In the genomic region with DNA sequence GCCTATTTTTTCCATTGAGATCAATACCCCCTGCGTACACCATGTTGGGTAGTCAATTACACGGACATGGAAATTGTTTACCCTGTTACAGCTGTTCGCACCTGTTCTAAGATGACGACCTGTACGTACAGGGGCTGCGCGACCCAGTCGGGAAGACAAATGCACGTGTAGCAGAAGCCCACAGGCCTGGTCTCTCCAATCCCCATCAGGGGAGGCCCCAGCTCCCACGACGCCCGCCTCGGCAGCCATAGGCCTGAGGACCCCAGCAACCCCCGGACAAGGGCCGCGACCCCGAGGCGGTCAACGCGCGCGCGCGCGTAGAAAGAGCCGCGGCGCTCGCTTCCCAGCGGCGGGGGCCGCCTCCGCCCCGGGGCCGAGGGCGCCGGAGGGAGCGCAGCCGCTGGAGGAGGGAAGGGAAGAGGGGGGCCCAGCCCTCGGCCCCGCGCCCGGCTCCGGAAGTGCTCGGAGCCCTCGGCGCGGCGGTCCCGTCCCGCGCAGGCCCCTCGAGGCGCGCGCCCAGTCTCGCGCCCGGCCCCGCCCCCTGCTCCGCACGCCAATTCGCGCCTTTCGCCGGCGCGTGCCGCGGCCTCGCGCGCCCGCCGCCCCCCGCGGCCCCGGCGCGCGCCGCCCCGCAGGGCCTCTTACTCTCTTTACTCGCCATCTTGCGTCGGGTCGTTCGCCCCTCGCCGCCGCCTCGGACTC, we compare ENCODE assay signal across 8 cellular contexts. TPM values are rescaled to one million over a fixed set of nuclear protein-coding genes. Genes with fewer than 3 reads are reported as not detected.
DNase-seq lines count a peak whose midpoint lies in the region; ATAC-seq and TF ChIP-seq lines count a peak whose summit lies in the region.

No MANE protein-coding gene starts in this region.

- WGBS in lung, 2 donors, result 1 to 7% methylated on average over 19 to 92 of the region's 92 CpGs

- H3K9me3 ChIP-seq in HAP-1, result no peaks in the 10 kb centered on the region
- H3K9me3 ChIP-seq in MM.1S (replicated peaks; ENCODE audit: insufficient read depth, low read length), result no peaks in the 10 kb centered on the region
- H3K9me3 ChIP-seq in lung (ENCODE audit: control insufficient read depth in 2 of 2, insufficient read depth in 1 of 2, low read length in 1 of 2), result no peaks in the 10 kb centered on the region

- peaks cover 43% of the 10 kb centered on the region for H3K4me1 Mint-ChIP-seq in stimulated activated naive CD8-positive, alpha-beta T cell treated with anti-CD3 and anti-CD28 coated beads, Interleukin-15, Interleukin-2, amounts not matched to agents 100 ng/mL and 50 ng/mL, for 24 hours (ENCODE audit: low read depth)

- no peaks in the 10 kb centered on the region for H3K9me2 ChIP-seq in MM.1S (replicated peaks; ENCODE audit: insufficient read depth, low read length)

- H3K9ac ChIP-seq in MM.1S (ENCODE audit: low read length), result peak overlapping the region; percentile 96

- peaks cover 17% of the 10 kb centered on the region for H4K20me1 ChIP-seq in MM.1S (ENCODE audit: insufficient read depth, low read length)

- DNase-seq in GM13977 (ENCODE audit: low spot score), result peak; percentile 65
- DNase-seq in HAP-1 (ENCODE audit: low spot score in 2 of 2), result peak; percentile 25 to 73
- DNase-seq in MM.1S, result peak; percentile 54
- peak; percentile 46 for DNase-seq in dermis blood vessel endothelial cell
- no peak for DNase-seq in lung (ENCODE audit: low spot score)
- DNase-seq in occipital lobe (lab: John Stamatoyannopoulos, UW), result no peak

- H3K36me3 ChIP-seq in HAP-1 (replicated peaks), result peaks cover 24% of the 10 kb centered on the region
- H3K36me3 ChIP-seq in MM.1S (replicated peaks; ENCODE audit: insufficient read depth, low read length), result no peaks in the 10 kb centered on the region
- no peaks in the 10 kb centered on the region for H3K36me3 ChIP-seq in lung (ENCODE audit: control insufficient read depth in 2 of 2, insufficient read depth in 2 of 2, low read length in 2 of 2)

- peak overlapping the region; percentile 94 for H3K4me3 Mint-ChIP-seq in stimulated activated naive CD8-positive, alpha-beta T cell treated with anti-CD3 and anti-CD28 coated beads, Interleukin-15, Interleukin-2, amounts not matched to agents 100 ng/mL and 50 ng/mL, for 24 hours

- TF ChIP-seq CTCF in GM13977 (IDR thresholded peaks at IDR 0.05; ENCODE audit: extremely low read depth, insufficient read depth, missing control alignments), result no peak
- TF ChIP-seq CTCF in MM.1S (IDR thresholded peaks at IDR 0.05; ENCODE audit: low read length), result no peak
- TF ChIP-seq CTCF in WI38 (IDR thresholded peaks at IDR 0.05; ENCODE audit: low read depth, low read length), result no peak
- no peak for TF ChIP-seq CTCF in lung (IDR thresholded peaks at IDR 0.05; ENCODE audit: control extremely low read depth, extremely low read depth)

- peak overlapping the region; percentile 48; the same call in 1 of the 2 replicates for H2AFZ ChIP-seq in MM.1S (ENCODE audit: low read length)

- peak overlapping the region; percentile 96 for H3K27ac Mint-ChIP-seq in stimulated activated naive CD8-positive, alpha-beta T cell treated with anti-CD3 and anti-CD28 coated beads, Interleukin-15, Interleukin-2, amounts not matched to agents 100 ng/mL and 50 ng/mL, for 24 hours

- in situ Hi-C loops in GM13977 (cut with MboI; ENCODE audit: low pct_unique_long_range_greater_than_20kb, low sequenced_read_pairs, unreplicated experiment), result no loop called here
- in situ Hi-C loops in HAP-1 (cut with MboI; ENCODE audit: low sequenced_read_pairs), result no loop called here

- peaks cover 24% of the 10 kb centered on the region for H3K36me3 Mint-ChIP-seq in stimulated activated naive CD8-positive, alpha-beta T cell treated with anti-CD3 and anti-CD28 coated beads, Interleukin-15, Interleukin-2, amounts not matched to agents 100 ng/mL and 50 ng/mL, for 24 hours (ENCODE audit: low read depth)

- peak overlapping the region; percentile 96 for H3K27ac ChIP-seq in MM.1S (ENCODE audit: low read length)
- peak overlapping the region; percentile 87 to 91 for H3K27ac ChIP-seq in lung (ENCODE audit: low read depth in 1 of 2, low read length in 1 of 2)

- H3K4me2 ChIP-seq in MM.1S (ENCODE audit: low read depth, low read length), result peak overlapping the region; percentile 75

- H3F3A ChIP-seq in MM.1S (ENCODE audit: insufficient read depth, low read length), result no peaks in the 10 kb centered on the region

- ATAC-seq in lung (ENCODE audit: insufficient read depth, low FRiP score), result no peak

- peaks cover 48% of the 10 kb centered on the region for H3K79me2 ChIP-seq in MM.1S (ENCODE audit: low read length)

- no peaks in the 10 kb centered on the region for H3K27me3 Mint-ChIP-seq in stimulated activated naive CD8-positive, alpha-beta T cell treated with anti-CD3 and anti-CD28 coated beads, Interleukin-15, Interleukin-2, amounts not matched to agents 100 ng/mL and 50 ng/mL, for 24 hours

- peaks cover 28% of the 10 kb centered on the region for H3K4me1 ChIP-seq in HAP-1
- peaks cover 5% of the 10 kb centered on the region; the same call in 1 of the 2 replicates for H3K4me1 ChIP-seq in MM.1S (ENCODE audit: low read length)
- peaks cover 0 to 8% of the 10 kb centered on the region in 2 donors for H3K4me1 ChIP-seq in lung (ENCODE audit: control insufficient read depth in 2 of 2, insufficient read depth in 2 of 2, low read length in 2 of 2)

- H3K9me3 Mint-ChIP-seq in stimulated activated naive CD8-positive, alpha-beta T cell treated with anti-CD3 and anti-CD28 coated beads, Interleukin-15, Interleukin-2, amounts not matched to agents 100 ng/mL and 50 ng/mL, for 24 hours, result no peaks in the 10 kb centered on the region

- H3K4me3 ChIP-seq in HAP-1 (peak overlapping the region; percentile 93), MM.1S (ENCODE audit: low read length) (peak overlapping the region; percentile 79), WI38 (ENCODE audit: low read depth, low read length) (peak overlapping the region; percentile 78), lung (peak overlapping the region; percentile 64)

- H3K27me3 ChIP-seq in HAP-1 (ENCODE audit: low read depth), result no peaks in the 10 kb centered on the region
- H3K27me3 ChIP-seq in MM.1S (replicated peaks; ENCODE audit: insufficient read depth, low read length), result no peaks in the 10 kb centered on the region
- no peaks in the 10 kb centered on the region for H3K27me3 ChIP-seq in lung (ENCODE audit: control insufficient read depth, insufficient read depth)

RNA-seq across cellular contexts. Expression of a gene that starts 0.6 kb away (rescaled TPM):
- total RNA-seq in dermis blood vessel endothelial cell (79.8 and 113 TPM in 2 replicates), lung (10 to 100 TPM; 82.8 to 84.6 TPM), occipital lobe (60.8 TPM)
- 100 to 1,000 TPM in 1 of 2 donors, 10 to 100 TPM in 1; 52.3 to 117 TPM for polyA plus RNA-seq in lung

Comparison
In these comparisons a context has a peak if more than half of its experiments do, and no peak if none do; other contexts are left out.
1. DNase-seq: peak in GM13977 (single experiment), HAP-1 (2 of 2), MM.1S (single experiment) and dermis blood vessel endothelial cell (single experiment); none in lung (single experiment) and occipital lobe (single experiment).
2. Peak in every context shown above with its lines, with median percentiles within 50 percentile points of each other: H3K4me3 ChIP-seq.